ENCODE assay signal across 1 cellular context in the genomic region with DNA sequence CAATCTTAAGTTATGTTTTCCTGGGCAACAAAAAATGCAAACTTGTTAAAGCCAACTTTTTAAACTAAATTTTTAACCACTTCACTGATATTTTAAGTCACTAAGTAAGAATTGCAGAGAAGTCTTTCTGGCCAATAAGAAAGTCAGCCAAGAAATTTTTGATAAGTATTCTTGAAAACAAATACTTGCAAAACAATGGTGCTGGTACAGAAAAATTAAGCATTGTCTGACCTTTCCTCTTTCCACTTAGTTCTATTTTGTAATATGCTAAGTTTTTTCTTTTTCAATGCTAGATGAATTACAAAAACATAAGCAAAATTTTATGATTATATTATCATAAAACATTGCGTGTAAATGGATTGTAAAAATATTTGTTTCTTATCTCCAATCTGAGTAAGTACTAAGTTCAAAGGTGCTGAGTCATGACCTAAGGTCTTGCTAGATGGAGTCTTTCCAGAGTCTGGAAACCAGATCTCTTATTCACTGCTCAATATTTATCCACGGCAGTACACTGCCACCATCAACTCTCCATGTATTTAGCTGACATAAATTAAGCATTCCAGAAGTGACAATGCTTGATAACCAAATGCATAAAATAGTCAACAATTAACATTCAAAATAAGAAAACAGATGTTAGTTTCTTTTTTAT.
TF ChIP-seq lines count a peak whose summit lies in the region.

No MANE protein-coding gene starts in this region.

TF ChIP-seq in SK-N-SH treated with all-trans-retinoic acid at 6 μM for 48 hours, 23 proteins besides CTCF, POLR2A, EP300 and RAD21 (continued from another document):
- TF ChIP-seq POU6F1 (CRISPR knock-in tag; IDR thresholded peaks at IDR 0.05; ENCODE audit: borderline replicate concordance, low read depth) = no peak
- TF ChIP-seq GLIS3 (CRISPR knock-in tag; IDR thresholded peaks at IDR 0.05) = no peak
- no peak for TF ChIP-seq TSHZ2 (CRISPR knock-in tag; IDR thresholded peaks at IDR 0.05)
